Comparison of ENCODE assay signal across 12 cellular contexts in the genomic region with DNA sequence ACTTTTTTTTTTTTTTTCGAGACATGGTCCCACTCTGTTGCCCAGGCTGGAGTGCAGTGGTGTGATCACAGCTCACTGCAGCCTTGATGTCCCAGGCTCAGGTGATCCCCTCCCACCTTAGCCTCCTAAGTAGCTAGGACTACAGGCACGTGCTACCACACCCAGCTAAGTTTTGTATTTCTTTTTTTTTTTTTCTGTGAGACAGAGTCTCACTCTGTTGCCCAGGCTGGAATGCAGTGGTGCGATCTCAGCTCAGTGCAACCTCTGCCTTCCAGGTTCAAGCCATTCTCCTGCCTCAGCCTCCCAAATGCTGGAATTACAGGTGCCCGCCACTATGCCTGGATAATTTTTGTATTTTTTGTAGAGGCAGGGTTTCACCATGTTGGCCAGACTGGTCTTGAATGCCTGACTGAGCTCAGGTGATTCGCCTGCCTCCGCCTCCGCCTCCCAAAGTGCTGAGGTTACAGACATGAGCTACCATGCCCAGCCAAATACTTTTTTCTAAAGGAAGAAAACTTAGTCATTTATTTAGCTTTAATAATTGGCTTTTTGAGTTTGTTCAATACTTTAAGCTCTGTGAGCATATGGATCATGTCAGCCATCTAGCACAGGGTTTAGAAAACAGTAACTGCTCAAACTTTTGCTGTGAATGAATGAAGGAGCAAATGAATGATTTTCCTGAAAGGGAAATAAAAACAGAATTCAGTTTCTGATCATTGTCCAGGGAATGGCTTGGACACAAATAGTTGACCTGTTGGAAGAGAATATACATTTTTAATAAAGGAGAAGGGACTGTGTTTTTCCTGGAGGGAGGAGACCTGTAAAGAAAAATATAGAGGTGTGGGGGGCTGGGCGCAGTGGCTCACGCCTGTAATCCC. TPM values are rescaled to one million over a fixed set of nuclear protein-coding genes. Genes with fewer than 3 reads are reported as not detected.
DNase-seq lines count a peak whose midpoint lies in the region; ATAC-seq, FAIRE-seq and TF ChIP-seq lines count a peak whose summit lies in the region.
"Had no signal": no experiment of that assay in that cellular context is flagged by ENCODE, and none has a peak within 500 bp of the region (broad histone marks: within the 10 kb centered on the region; RNA-seq: fewer than 3 reads in every experiment).

No MANE protein-coding gene starts in this region.

- FAIRE-seq in H54 (lab: Jason Lieb, UNC): no peak

- no peak for TF ChIP-seq POLR2A in H54 (IDR thresholded peaks at IDR 0.05; ENCODE audit: low read depth, low read length)

- ATAC-seq in GM18868 (IDR thresholded peaks at IDR 0.05; ENCODE audit: unreplicated experiment) (peak; percentile 20), GM21576 (IDR thresholded peaks at IDR 0.05; ENCODE audit: unreplicated experiment) (peak; percentile 6), HG03139 (IDR thresholded peaks at IDR 0.05; ENCODE audit: unreplicated experiment) (peak; percentile 8), esophagus mucosa (peak; percentile 55)
- ATAC-seq: left lobe of liver had no signal

- no peak for DNase-seq in stimulated activated naive CD4-positive, alpha-beta T cell treated with Interleukin-2 at 50 U/mL for 16 hours (lab: John Stamatoyannopoulos, UW)
- DNase-seq in H54 (ENCODE audit: insufficient read length, low spot score) (no peak), NCI-H2227 (lab: John Stamatoyannopoulos, UW; ENCODE audit: unreplicated experiment) (no peak), NCI-H446 (lab: John Stamatoyannopoulos, UW) (no peak)
- DNase-seq: KBM-7, NCI-H187, right cardiac atrium had no signal

RNA-seq across cellular contexts. Expression of a gene that starts 26.0 kb away (rescaled TPM):
- 96.6 TPM for total RNA-seq in esophagus mucosa
